In genomic region chr4:109016200-109016599, GRCh38 we compare ENCODE assay signal across 24 cellular contexts.
"Had no signal": no experiment of that assay in that cellular context is flagged by ENCODE, and none has a peak within 500 bp of the region (broad histone marks: within the 10 kb centered on the region; RNA-seq: fewer than 3 reads in every experiment).

No MANE protein-coding gene starts in this region.

- H3K27ac ChIP-seq: lower lobe of right lung, ovary, right atrium auricular region, right lobe of liver, skin epidermis, suprapubic skin, thoracic aorta, tibial artery, vagina had no signal

- H3K4me1 ChIP-seq: lower lobe of right lung, right atrium auricular region, right lobe of liver, suprapubic skin, tibial artery, vagina had no signal

- H3K27ac Mint-ChIP-seq: mesothelial cell of epicardium; naive thymus-derived CD4-positive, alpha-beta T cell; natural killer cell treated with Interleukin-12 subunit alpha and Interleukin-12 subunit beta and Interleukin-15 and Interleukin-18, amount 100 ng/mL, for 72 hours; progenitor cell of endocrine pancreas; stimulated activated memory B cell treated with anti-CD40 and anti-IgM and Interleukin-4, amounts not matched to agents 10 μg/mL and 1 μg/mL and 100 μg/mL, for 72 hours had no signal

- H3K9me3 ChIP-seq: ovary, right lobe of liver, suprapubic skin, thoracic aorta, vagina had no signal

- H3K4me3 Mint-ChIP-seq: mesothelial cell of epicardium; naive thymus-derived CD4-positive, alpha-beta T cell; natural killer cell treated with Interleukin-12 subunit alpha and Interleukin-12 subunit beta and Interleukin-15 and Interleukin-18, amount 100 ng/mL, for 72 hours; stimulated activated memory B cell treated with anti-CD40 and anti-IgM and Interleukin-4, amounts not matched to agents 10 μg/mL and 1 μg/mL and 100 μg/mL, for 72 hours had no signal

- H3K27me3 Mint-ChIP-seq: natural killer cell treated with Interleukin-12 subunit alpha and Interleukin-12 subunit beta and Interleukin-15 and Interleukin-18, amount 100 ng/mL, for 72 hours; progenitor cell of endocrine pancreas; stimulated activated memory B cell treated with anti-CD40 and anti-IgM and Interleukin-4, amounts not matched to agents 10 μg/mL and 1 μg/mL and 100 μg/mL, for 72 hours had no signal

- H3K36me3 ChIP-seq: lower lobe of right lung, ovary, right atrium auricular region, right lobe of liver, suprapubic skin, thoracic aorta, tibial artery, vagina had no signal

- DNase-seq: head of caudate nucleus; hippocampal formation; left cardiac atrium; left ventricle myocardium superior; lower lobe of right lung; mammary epithelial cell; mesendoderm; naive thymus-derived CD4-positive, alpha-beta T cell; ovary; right lobe of liver; stimulated activated CD4-positive, alpha-beta T cell treated with anti-CD3 and anti-CD28 coated beads, Interleukin-4, amount 100 ng/mL, for 24 hours; stimulated activated naive CD4-positive, alpha-beta T cell treated with Interleukin-2 at 50 U/mL for 16 hours; tibial artery; trophoblast cell had no signal

- H3K4me3 ChIP-seq: lower lobe of right lung, ovary, right atrium auricular region, right lobe of liver, skin epidermis, suprapubic skin, thoracic aorta, tibial artery, vagina had no signal

- H3K36me3 Mint-ChIP-seq: natural killer cell treated with Interleukin-12 subunit alpha and Interleukin-12 subunit beta and Interleukin-15 and Interleukin-18, amount 100 ng/mL, for 72 hours; stimulated activated memory B cell treated with anti-CD40 and anti-IgM and Interleukin-4, amounts not matched to agents 10 μg/mL and 1 μg/mL and 100 μg/mL, for 72 hours had no signal

- H3K27me3 ChIP-seq: ovary, right atrium auricular region, right lobe of liver, suprapubic skin, tibial artery, vagina had no signal

- ATAC-seq: left cardiac atrium; left lobe of liver; left ventricle myocardium superior; lower lobe of right lung; naive thymus-derived CD4-positive, alpha-beta T cell had no signal

- H3K4me1 Mint-ChIP-seq: naive thymus-derived CD4-positive, alpha-beta T cell; stimulated activated memory B cell treated with anti-CD40 and anti-IgM and Interleukin-4, amounts not matched to agents 10 μg/mL and 1 μg/mL and 100 μg/mL, for 72 hours had no signal
